25 cellular contexts compared by ENCODE assay signal in genomic region chr20:18284805-18285533, GRCh38. TPM values are rescaled to one million over a fixed set of nuclear protein-coding genes. Genes with fewer than 3 reads are reported as not detected.
DNase-seq lines count a peak whose midpoint lies in the region; ATAC-seq and TF ChIP-seq lines count a peak whose summit lies in the region.
"Had no signal": no experiment of that assay in that cellular context is flagged by ENCODE, and none has a peak within 500 bp of the region (broad histone marks: within the 10 kb centered on the region; RNA-seq: fewer than 3 reads in every experiment).

No MANE protein-coding gene starts in this region.

- H3K9me3 ChIP-seq in HEK293 (ENCODE audit: control insufficient read depth, insufficient read depth, low read depth, low read length) = no peaks in the 10 kb centered on the region

- peaks cover 8 to 27% (median 17%) of the 10 kb centered on the region in 7 donors for H3K9me3 Mint-ChIP-seq in naive B cell

- peak overlapping the region in 1 of 8 donors; percentile 79 for H3K4me3 Mint-ChIP-seq in naive B cell
- H3K4me3 Mint-ChIP-seq: activated CD8-positive, alpha-beta T cell treated with anti-CD3 and anti-CD28 coated beads for 36 hours; activated naive CD4-positive, alpha-beta T cell treated with anti-CD3 and anti-CD28 coated beads, Interleukin-2, amount 10 ng/mL, durations not matched to agents 7 days and 5 days; T-cell had no signal

- H3K36me3 Mint-ChIP-seq in naive B cell = peaks cover 7 to 26% of the 10 kb centered on the region in 2 donors
- H3K36me3 Mint-ChIP-seq: IgD-negative memory B cell had no signal

- TF ChIP-seq CTCF in HEK293 (tag by site-specific recombination; IDR thresholded peaks at IDR 0.05) (no peak), astrocyte of the spinal cord (IDR thresholded peaks at IDR 0.05; ENCODE audit: low read depth, low read length) (no peak)

- ATAC-seq in naive B cell (ENCODE audit: low read depth in 2 of 2) (no peak), HG02763 (IDR thresholded peaks at IDR 0.05; ENCODE audit: unreplicated experiment) (no peak)
- ATAC-seq: activated CD4-positive, CD25-positive, alpha-beta regulatory T cell treated with anti-CD3 and anti-CD28 coated beads, Interleukin-2, amount 50 U/mL, for 24 hours; activated CD8-positive, alpha-beta T cell treated with anti-CD3 and anti-CD28 coated beads for 36 hours; left cardiac atrium; sciatic nerve; T-cell had no signal

- CTCF ChIA-PET in HEK293 (lab: Yijun Ruan, JAX) = interaction anchor here (0.5 to 2.4 kb wide), 3 partner anchors 9 to 632 kb away, joined by 3 to 10 read pairs (median 3); no protein-coding TSS in a partner anchor

- no peaks in the 10 kb centered on the region for H3K4me1 ChIP-seq in HEK293 (ENCODE audit: control insufficient read depth, insufficient read depth, low read length)

- H3K4me3 ChIP-seq in HEK293 (ENCODE audit: low read depth, low read length) (no peak overlapping the region), astrocyte of the spinal cord (ENCODE audit: low read depth, low read length) (no peak overlapping the region)
- H3K4me3 ChIP-seq: ascending aorta, esophagus muscularis mucosa had no signal

- H3K36me3 ChIP-seq in HEK293 (ENCODE audit: control insufficient read depth in 2 of 2, insufficient read depth in 1 of 2, low read length in 2 of 2) = peaks cover 0 to 2% of the 10 kb centered on the region in 2 experiments; a peak in 1 of 3 replicates
- H3K36me3 ChIP-seq: ascending aorta, esophagus muscularis mucosa had no signal

- H3K4me1 Mint-ChIP-seq in naive B cell = peaks cover 12 to 28% (median 23%) of the 10 kb centered on the region in 3 donors

- no peak overlapping the region for H3K27ac ChIP-seq in HEK293 (ENCODE audit: extremely low read depth, low read depth, low read length)
- H3K27ac ChIP-seq: ascending aorta, esophagus muscularis mucosa had no signal

- POLR2A ChIA-PET in HEK293 (lab: Yijun Ruan, JAX) = no interaction called here

- DNase-seq in DMS53 (lab: John Stamatoyannopoulos, UW) = peak; percentile 45
- no peak for DNase-seq in DMS53 treated with DMSO at 0.1 percent for 48 hours (lab: John Stamatoyannopoulos, UW; ENCODE audit: unreplicated experiment)
- DNase-seq in astrocyte of the spinal cord (ENCODE audit: low read depth, low spot score) = peak; percentile 51
- peak; percentile 21 for DNase-seq in naive B cell
- no peak for DNase-seq in amygdala (lab: John Stamatoyannopoulos, UW)
- no peak for DNase-seq in SKM-1 (lab: John Stamatoyannopoulos, UW; ENCODE audit: unreplicated experiment)
- DNase-seq: 8988T; activated CD8-positive, alpha-beta T cell treated with anti-CD3 and anti-CD28 coated beads for 36 hours; activated naive CD4-positive, alpha-beta T cell treated with anti-CD3 and anti-CD28 coated beads, Interleukin-2, amount 10 ng/mL, durations not matched to agents 7 days and 5 days; activated T-cell treated with anti-CD3 and anti-CD28 coated beads, Interleukin-2, amount 50 U/mL, for 1 hour; EL; H7; left cardiac atrium; NCI-H1694; NCI-H82; stimulated activated CD4-positive, alpha-beta T cell treated with anti-CD3 and anti-CD28 coated beads, Interleukin-15, amount 100 ng/mL, for 24 hours; T-cell; trophoblast cell had no signal

- in situ Hi-C loops in astrocyte of the spinal cord (cut with HindIII; ENCODE audit: low sequenced_read_pairs) = no loop called here

- H3K27ac Mint-ChIP-seq in naive B cell = peak overlapping the region in 1 of 6 donors; percentile 2
- H3K27ac Mint-ChIP-seq: activated CD8-positive, alpha-beta T cell treated with anti-CD3 and anti-CD28 coated beads for 36 hours; activated naive CD4-positive, alpha-beta T cell treated with anti-CD3 and anti-CD28 coated beads, Interleukin-2, amount 10 ng/mL, durations not matched to agents 7 days and 5 days; T-cell had no signal

- peaks cover 29 to 58% (median 47%) of the 10 kb centered on the region in 3 donors for H3K27me3 Mint-ChIP-seq in naive B cell

TF ChIP-seq in HEK293, 187 proteins besides CTCF, POLR2A, EP300 and RAD21:
- TF ChIP-seq SETDB1 (IDR thresholded peaks at IDR 0.05; ENCODE audit: insufficient read length, low read length) (peak; percentile 89), ZNF280D (tag by site-specific recombination; IDR thresholded peaks at IDR 0.05) (peak; percentile 15; the same call in 1 of the 2 replicates), ZNF184 (tag by site-specific recombination; IDR thresholded peaks at IDR 0.05) (0 out of 2 replicates have a peak, but pooled peaks have one; percentile 50), ZNF133 (tag by site-specific recombination; IDR thresholded peaks at IDR 0.05) (peak; percentile 99), TCF7L2 (IDR thresholded peaks at IDR 0.05; ENCODE audit: borderline replicate concordance, low read depth, low read length) (no peak), ZNF645 (tag by site-specific recombination; IDR thresholded peaks at IDR 0.05) (no peak), ZNF558 (tag by site-specific recombination; IDR thresholded peaks at IDR 0.05) (peak; percentile 38; the same call in 1 of the 2 replicates), ZNF626 (tag by site-specific recombination; IDR thresholded peaks at IDR 0.05) (peak; percentile 92), ZNF596 (tag by site-specific recombination; IDR thresholded peaks at IDR 0.05) (no peak), ZNF529 (tag by site-specific recombination; IDR thresholded peaks at IDR 0.05; ENCODE audit: insufficient replicate concordance) (peak; percentile 28)

RNA-seq across cellular contexts. Expression of gene ZNF133, which starts 3.4 kb away (rescaled TPM):
- polyA plus RNA-seq in naive B cell (ENCODE audit: low read depth in 6 of 6) = 10 to 100 TPM in 1 of 6 donors, 1 to 10 TPM in 5; 4.1 to 15.2 (median 8.6) TPM

Comparison
In these comparisons a context has a peak if more than half of its experiments do, and no peak if none do; other contexts are left out.
1. DNase-seq: peak in DMS53 (single experiment), astrocyte of the spinal cord (single experiment) and naive B cell (single experiment); none in DMS53 treated with DMSO at 0.1 percent for 48 hours (single experiment), amygdala (0 of 56) and SKM-1 (single experiment).